ENCODE assay signal across 6 cellular contexts in genomic region chr14:103521438-103521961, GRCh38. TPM values are rescaled to one million over a fixed set of nuclear protein-coding genes. Genes with fewer than 3 reads are reported as not detected.
DNase-seq lines count a peak whose midpoint lies in the region; ATAC-seq and TF ChIP-seq lines count a peak whose summit lies in the region.

No MANE protein-coding gene starts in this region.

- ATAC-seq in HG03457 (IDR thresholded peaks at IDR 0.05; ENCODE audit: unreplicated experiment) (no peak), GM18519 (IDR thresholded peaks at IDR 0.05; ENCODE audit: low FRiP score, unreplicated experiment) (no peak), GM21381 (IDR thresholded peaks at IDR 0.05; ENCODE audit: unreplicated experiment) (no peak)

- H3K27ac Mint-ChIP-seq in HFFc6 (no peak overlapping the region), brain (no peak overlapping the region), nephron progenitor cell (no peak overlapping the region)

- H3K4me1 Mint-ChIP-seq in HFFc6 (ENCODE audit: low read depth): peaks cover 27% of the 10 kb centered on the region
- H3K4me1 Mint-ChIP-seq in brain: peaks cover 62% of the 10 kb centered on the region
- H3K4me1 Mint-ChIP-seq in nephron progenitor cell: peaks cover 67% of the 10 kb centered on the region

- H3K27me3 Mint-ChIP-seq in HFFc6 (ENCODE audit: insufficient read depth): peaks cover 10% of the 10 kb centered on the region
- no peaks in the 10 kb centered on the region for H3K27me3 Mint-ChIP-seq in brain
- peaks cover 26% of the 10 kb centered on the region for H3K27me3 Mint-ChIP-seq in nephron progenitor cell (ENCODE audit: low read depth, poor library complexity)

- H3K9me3 Mint-ChIP-seq in HFFc6 (no peaks in the 10 kb centered on the region), brain (no peaks in the 10 kb centered on the region), nephron progenitor cell (no peaks in the 10 kb centered on the region)

- no peaks in the 10 kb centered on the region for H3K36me3 Mint-ChIP-seq in HFFc6 (ENCODE audit: low read depth)
- peaks cover 9% of the 10 kb centered on the region for H3K36me3 Mint-ChIP-seq in brain
- H3K36me3 Mint-ChIP-seq in nephron progenitor cell (ENCODE audit: low read depth): peaks cover 8% of the 10 kb centered on the region

- TF ChIP-seq CTCF in HFFc6 (IDR thresholded peaks at IDR 0.05): peak; percentile 9; the same call in 1 of the 2 replicates
- TF ChIP-seq CTCF in brain (conservative IDR thresholded peaks at IDR 0.05): peak in 1 of 2 experiments; percentile 9
- no peak for TF ChIP-seq CTCF in nephron progenitor cell (IDR thresholded peaks at IDR 0.05)

- DNase-seq in HFFc6 (no peak), nephron progenitor cell (no peak)

- H3K4me3 Mint-ChIP-seq in HFFc6 (no peak overlapping the region; the same call in 1 of the 2 replicates), brain (peak overlapping the region in 4 of 5 experiments; percentile 75 to 84 (median 83)), nephron progenitor cell (peak overlapping the region; percentile 72)

RNA-seq across cellular contexts. Expression of gene CKB, which starts 1.1 kb away (rescaled TPM):
- 10 to 100 TPM; 16.6 to 31.3 (median 19.4) TPM for total RNA-seq in HFFc6 (2021; fragmentation: NEBNext Ultra II Directional; extraction: Animal tissue kit (Norgen Biotek cat#: 25700))
- polyA plus RNA-seq in brain (ENCODE audit: insufficient read depth, low read depth, low replicate concordance): 2,462 TPM

RNA-seq across cellular contexts. Expression of gene TRMT61A, which starts 7.5 kb away (rescaled TPM):
- 10 to 100 TPM; 12.0 to 14.9 (median 13.4) TPM for total RNA-seq in HFFc6 (2021; fragmentation: NEBNext Ultra II Directional; extraction: Animal tissue kit (Norgen Biotek cat#: 25700))
- 17.1 TPM for polyA plus RNA-seq in brain (ENCODE audit: insufficient read depth, low read depth, low replicate concordance)

RNA-seq across cellular contexts. Expression of gene BAG5, which starts 41.0 kb away (rescaled TPM):
- 10 to 100 TPM; 22.6 to 25.8 (median 23.6) TPM for total RNA-seq in HFFc6 (2021; fragmentation: NEBNext Ultra II Directional; extraction: Animal tissue kit (Norgen Biotek cat#: 25700))
- 19.6 TPM for polyA plus RNA-seq in brain (ENCODE audit: insufficient read depth, low read depth, low replicate concordance)

RNA-seq across cellular contexts. Expression of gene COA8, which starts 41.3 kb away (rescaled TPM):
- total RNA-seq in HFFc6 (2021; fragmentation: NEBNext Ultra II Directional; extraction: Animal tissue kit (Norgen Biotek cat#: 25700)): 10 to 100 TPM; 38.7 to 54.8 (median 46.9) TPM
- polyA plus RNA-seq in brain (ENCODE audit: insufficient read depth, low read depth, low replicate concordance): 83.6 TPM
